Comparison of ENCODE assay signal across 8 cellular contexts in genomic region chr22:36359172-36359973, GRCh38. TPM values are rescaled to one million over a fixed set of nuclear protein-coding genes. Genes with fewer than 3 reads are reported as not detected.
A peak's percentile ranks its signal among the peaks of the same experiment; 100 is the strongest.
DNase-seq lines count a peak whose midpoint lies in the region; ATAC-seq and TF ChIP-seq lines count a peak whose summit lies in the region.

No MANE protein-coding gene starts in this region.

- peak overlapping the region; percentile 22 for H3K4me2 ChIP-seq in SU-DHL-6 (ENCODE audit: low read depth, low read length, poor library complexity, severe bottlenecking)

- H3K4me3 Mint-ChIP-seq in activated T-cell treated with anti-CD3 and anti-CD28 coated beads, Interleukin-2, amount 50 U/mL, for 4 hours = peak overlapping the region; percentile 64

- DNase-seq in activated T-cell treated with anti-CD3 and anti-CD28 coated beads, Interleukin-2, amount 50 U/mL, for 4 hours = no peak
- no peak for DNase-seq in activated T-cell treated with anti-CD3 and anti-CD28 coated beads for 4 hours
- no peak for DNase-seq in upper lobe of left lung
- DNase-seq in foreskin keratinocyte = no peak
- no peak for DNase-seq in foreskin fibroblast

- peaks cover 24% of the 10 kb centered on the region for H3K36me3 Mint-ChIP-seq in activated T-cell treated with anti-CD3 and anti-CD28 coated beads, Interleukin-2, amount 50 U/mL, for 4 hours (ENCODE audit: insufficient read depth)

- peaks cover 98% of the 10 kb centered on the region for H3K79me2 ChIP-seq in SU-DHL-6 (ENCODE audit: insufficient read depth, low read length)

- H3K36me3 ChIP-seq in SU-DHL-6 (ENCODE audit: low read length) = no peaks in the 10 kb centered on the region
- peaks cover 5% of the 10 kb centered on the region; the same call in 1 of the 2 replicates for H3K36me3 ChIP-seq in iPS-20b (ENCODE audit: insufficient read depth, low read depth, low read length)
- H3K36me3 ChIP-seq in upper lobe of left lung = peaks cover 0 to 14% (median 1%) of the 10 kb centered on the region in 4 donors

- H3K4me3 ChIP-seq in SU-DHL-6 (ENCODE audit: insufficient read depth, low read length, poor library complexity, severe bottlenecking) (no peak overlapping the region), iPS-20b (ENCODE audit: low read length) (peak overlapping the region; percentile 27; the same call in 1 of the 2 replicates), upper lobe of left lung (no peak overlapping the region), foreskin fibroblast (ENCODE audit: low read depth in 1 of 2, low read length in 2 of 2) (no peak overlapping the region)

- TF ChIP-seq CTCF in SU-DHL-6 (IDR thresholded peaks at IDR 0.05; ENCODE audit: insufficient read depth, low read length, poor library complexity, severe bottlenecking) (no peak), upper lobe of left lung (IDR thresholded peaks at IDR 0.05) (no peak), foreskin keratinocyte (conservative IDR thresholded peaks at IDR 0.05) (no peak), foreskin fibroblast (IDR thresholded peaks at IDR 0.05; ENCODE audit: low read depth, low read length) (no peak)

- 44 to 49% methylated on average over 5 of the region's 5 CpGs for WGBS in upper lobe of left lung, 2 donors

- TF ChIP-seq POLR2A in upper lobe of left lung (IDR thresholded peaks at IDR 0.05) = no peak

- H3K9me2 ChIP-seq in SU-DHL-6 (replicated peaks; ENCODE audit: insufficient read depth, low read length) = no peaks in the 10 kb centered on the region

- H3K9me3 Mint-ChIP-seq in activated T-cell treated with anti-CD3 and anti-CD28 coated beads, Interleukin-2, amount 50 U/mL, for 4 hours = no peaks in the 10 kb centered on the region

- 0 out of 2 replicates have a peak, but pooled peaks cover 15% of the 10 kb centered on the region for H4K20me1 ChIP-seq in SU-DHL-6 (ENCODE audit: low read depth, low read length)

- peaks cover 97% of the 10 kb centered on the region for H3K4me1 Mint-ChIP-seq in activated T-cell treated with anti-CD3 and anti-CD28 coated beads, Interleukin-2, amount 50 U/mL, for 4 hours (ENCODE audit: low read depth)

- H3K27me3 ChIP-seq in SU-DHL-6 (ENCODE audit: low read length) (no peaks in the 10 kb centered on the region), iPS-20b (ENCODE audit: insufficient read depth, low read length) (no peaks in the 10 kb centered on the region), upper lobe of left lung (no peaks in the 10 kb centered on the region), foreskin keratinocyte (no peaks in the 10 kb centered on the region)

- ATAC-seq in activated T-cell treated with anti-CD3 and anti-CD28 coated beads, Interleukin-2, amount 50 U/mL, for 4 hours = no peak
- ATAC-seq in upper lobe of left lung (ENCODE audit: low FRiP score in 2 of 2) (no peak), foreskin keratinocyte (no peak), HG03159 (IDR thresholded peaks at IDR 0.05; ENCODE audit: unreplicated experiment) (no peak)

- 0 out of 2 replicates have a peak, but pooled peaks cover 3% of the 10 kb centered on the region for H3F3A ChIP-seq in SU-DHL-6 (ENCODE audit: insufficient read depth)

- H3K4me1 ChIP-seq in iPS-20b (ENCODE audit: insufficient read depth, low read length) (peaks cover 56% of the 10 kb centered on the region), upper lobe of left lung (peaks cover 96 to 100% (median 98%) of the 10 kb centered on the region in 4 donors), foreskin keratinocyte (peaks cover 70% of the 10 kb centered on the region)

- no peak overlapping the region for H2AFZ ChIP-seq in SU-DHL-6 (ENCODE audit: low read depth, low read length, severe bottlenecking)

- no peaks in the 10 kb centered on the region for H3K9me3 ChIP-seq in SU-DHL-6 (ENCODE audit: insufficient read depth, low read length)
- no peaks in the 10 kb centered on the region for H3K9me3 ChIP-seq in iPS-20b (ENCODE audit: insufficient read depth, low read depth, low read length)
- no peaks in the 10 kb centered on the region for H3K9me3 ChIP-seq in upper lobe of left lung

- H3K27me3 Mint-ChIP-seq in activated T-cell treated with anti-CD3 and anti-CD28 coated beads, Interleukin-2, amount 50 U/mL, for 4 hours (ENCODE audit: low read depth) = no peaks in the 10 kb centered on the region

- TF ChIP-seq EP300 in upper lobe of left lung (IDR thresholded peaks at IDR 0.05) = no peak

- peak overlapping the region; percentile 23 for H3K27ac ChIP-seq in SU-DHL-6 (ENCODE audit: low read depth, low read length)
- H3K27ac ChIP-seq in iPS-20b (ENCODE audit: low read length) = peak overlapping the region; percentile 20
- H3K27ac ChIP-seq in upper lobe of left lung = peak overlapping the region; percentile 54 to 95 (median 74)
- no peak overlapping the region for H3K27ac ChIP-seq in foreskin keratinocyte

- H3K9ac ChIP-seq in SU-DHL-6 (ENCODE audit: low read length) = no peak overlapping the region
- H3K9ac ChIP-seq in iPS-20b (ENCODE audit: low read depth, low read length) = no peak overlapping the region; the same call in 1 of the 2 replicates

RNA-seq across cellular contexts. Expression of gene MYH9, which starts 28.4 kb away (rescaled TPM):
- 100 to 1,000 TPM; 673 to 753 (median 716) TPM for total RNA-seq in activated T-cell treated with anti-CD3 and anti-CD28 coated beads, Interleukin-2, amount 50 U/mL, for 4 hours
- total RNA-seq in upper lobe of left lung (100 to 1,000 TPM; 486 to 925 (median 599) TPM), foreskin keratinocyte (926 and 995 TPM in 2 replicates)
- polyA plus RNA-seq in foreskin keratinocyte = 295 and 315 TPM in 2 replicates
